Comparison of ENCODE assay signal across 1 cellular context in genomic region chr10:25804505-25804904, GRCh38.
TF ChIP-seq lines count a peak whose summit lies in the region.

No MANE protein-coding gene starts in this region.

TF ChIP-seq in GM23338, 12 proteins besides CTCF, POLR2A, EP300 and RAD21 (continued from another document):
- TF ChIP-seq ETS1 (IDR thresholded peaks at IDR 0.05) (no peak), NANOG (IDR thresholded peaks at IDR 0.05; ENCODE audit: borderline replicate concordance) (no peak), STAT1 (IDR thresholded peaks at IDR 0.05; ENCODE audit: unreplicated experiment) (no peak), ZNF114 (CRISPR knock-in tag; IDR thresholded peaks at IDR 0.05) (no peak), CREB1 (CRISPR knock-in tag; IDR thresholded peaks at IDR 0.05; ENCODE audit: low read depth) (no peak), EZH2phosphoT487 (IDR thresholded peaks at IDR 0.05; ENCODE audit: unreplicated experiment) (no peak), JUNB (IDR thresholded peaks at IDR 0.05; ENCODE audit: unreplicated experiment) (no peak), REST (IDR thresholded peaks at IDR 0.05; ENCODE audit: unreplicated experiment) (no peak)
